Comparison of ENCODE assay signal across 21 cellular contexts in genomic region chr2:153864022-153864421, GRCh38. TPM values are rescaled to one million over a fixed set of nuclear protein-coding genes. Genes with fewer than 3 reads are reported as not detected.
DNase-seq lines count a peak whose midpoint lies in the region; ATAC-seq and TF ChIP-seq lines count a peak whose summit lies in the region.
"Had no signal": no experiment of that assay in that cellular context is flagged by ENCODE, and none has a peak within 500 bp of the region (broad histone marks: within the 10 kb centered on the region; RNA-seq: fewer than 3 reads in every experiment).

No MANE protein-coding gene starts in this region.

- H3K9ac ChIP-seq in SK-N-SH, result no peak overlapping the region

- H3K4me1 Mint-ChIP-seq in nephron progenitor cell, result no peaks in the 10 kb centered on the region
- no peaks in the 10 kb centered on the region for H3K4me1 Mint-ChIP-seq in activated T-helper 1 cell treated with anti-CD3 and anti-CD28 coated beads, Interleukin-12 subunit alpha, Interleukin-12 subunit beta, Interleukin-2, Interleukin-4 antibody, amounts not matched to agents 30 ng/mL and 10 ng/mL and 1 ng/mL, durations not matched to agents 14 hours and 24 hours and 36 hours (ENCODE audit: low read depth)
- H3K4me1 Mint-ChIP-seq: CD8-positive, alpha-beta memory T cell had no signal

- POLR2A ChIA-PET in SK-N-SH (lab: Yijun Ruan, JAX), result no interaction called here
- POLR2A ChIA-PET in HEK293 (lab: Yijun Ruan, JAX), result no interaction called here

- TF ChIP-seq CTCF in SK-N-SH (IDR thresholded peaks at IDR 0.05) (no peak), HEK293 (tag by site-specific recombination; IDR thresholded peaks at IDR 0.05) (no peak), nephron progenitor cell (IDR thresholded peaks at IDR 0.05) (no peak), lower lobe of right lung (IDR thresholded peaks at IDR 0.05) (no peak)

- intact Hi-C loops in activated T-helper 1 cell treated with anti-CD3 and anti-CD28 coated beads, Interleukin-12 subunit alpha, Interleukin-12 subunit beta, Interleukin-2, Interleukin-4 antibody, amounts not matched to agents 30 ng/mL and 10 ng/mL and 1 ng/mL, durations not matched to agents 14 hours and 24 hours and 36 hours (cut with micrococcal nuclease), result no loop called here
- intact Hi-C loops in lower lobe of right lung (cut with DNase I), result no loop called here

- H3K27ac ChIP-seq in SK-N-SH (ENCODE audit: low read depth in 2 of 2, low read length in 1 of 2) (no peak overlapping the region), HEK293 (ENCODE audit: extremely low read depth, low read depth, low read length) (no peak overlapping the region), lower lobe of right lung (no peak overlapping the region)

- H3K9me3 ChIP-seq in SK-N-SH, result no peaks in the 10 kb centered on the region
- no peaks in the 10 kb centered on the region for H3K9me3 ChIP-seq in HEK293 (ENCODE audit: control insufficient read depth, insufficient read depth, low read depth, low read length)
- no peaks in the 10 kb centered on the region for H3K9me3 ChIP-seq in lower lobe of right lung

- H3K4me3 Mint-ChIP-seq in nephron progenitor cell, result no peak overlapping the region
- no peak overlapping the region for H3K4me3 Mint-ChIP-seq in activated T-helper 1 cell treated with anti-CD3 and anti-CD28 coated beads, Interleukin-12 subunit alpha, Interleukin-12 subunit beta, Interleukin-2, Interleukin-4 antibody, amounts not matched to agents 30 ng/mL and 10 ng/mL and 1 ng/mL, durations not matched to agents 14 hours and 24 hours and 36 hours
- H3K4me3 Mint-ChIP-seq: CD8-positive, alpha-beta memory T cell had no signal

- no peak overlapping the region for H3K4me2 ChIP-seq in SK-N-SH

- CTCF ChIA-PET in SK-N-SH (lab: Yijun Ruan, JAX), result no interaction called here
- CTCF ChIA-PET in HEK293 (lab: Yijun Ruan, JAX), result no interaction called here

- peaks cover 6% of the 10 kb centered on the region for H3K9me3 Mint-ChIP-seq in nephron progenitor cell
- peaks cover 4% of the 10 kb centered on the region for H3K9me3 Mint-ChIP-seq in activated T-helper 1 cell treated with anti-CD3 and anti-CD28 coated beads, Interleukin-12 subunit alpha, Interleukin-12 subunit beta, Interleukin-2, Interleukin-4 antibody, amounts not matched to agents 30 ng/mL and 10 ng/mL and 1 ng/mL, durations not matched to agents 14 hours and 24 hours and 36 hours

- H3K27ac Mint-ChIP-seq in nephron progenitor cell, result no peak overlapping the region
- no peak overlapping the region for H3K27ac Mint-ChIP-seq in activated T-helper 1 cell treated with anti-CD3 and anti-CD28 coated beads, Interleukin-12 subunit alpha, Interleukin-12 subunit beta, Interleukin-2, Interleukin-4 antibody, amounts not matched to agents 30 ng/mL and 10 ng/mL and 1 ng/mL, durations not matched to agents 14 hours and 24 hours and 36 hours

- TF ChIP-seq RAD21 in SK-N-SH (IDR thresholded peaks at IDR 0.05; ENCODE audit: low read length), result no peak

- H3K79me2 ChIP-seq in SK-N-SH (ENCODE audit: insufficient read depth), result no peaks in the 10 kb centered on the region

- H2AFZ ChIP-seq in SK-N-SH (ENCODE audit: low read depth), result no peak overlapping the region

- H3K27me3 Mint-ChIP-seq in nephron progenitor cell (ENCODE audit: low read depth, poor library complexity), result peaks cover 3% of the 10 kb centered on the region
- H3K27me3 Mint-ChIP-seq in activated T-helper 1 cell treated with anti-CD3 and anti-CD28 coated beads, Interleukin-12 subunit alpha, Interleukin-12 subunit beta, Interleukin-2, Interleukin-4 antibody, amounts not matched to agents 30 ng/mL and 10 ng/mL and 1 ng/mL, durations not matched to agents 14 hours and 24 hours and 36 hours (ENCODE audit: insufficient read depth), result no peaks in the 10 kb centered on the region
- H3K27me3 Mint-ChIP-seq: CD8-positive, alpha-beta memory T cell had no signal

- H3K4me3 ChIP-seq in SK-N-SH (ENCODE audit: low read depth in 2 of 2, low read length in 1 of 2) (no peak overlapping the region), HEK293 (ENCODE audit: low read depth, low read length) (no peak overlapping the region), lower lobe of right lung (no peak overlapping the region)

- no peak for DNase-seq in SK-N-SH
- DNase-seq in astrocyte of the hippocampus (ENCODE audit: low read depth, low spot score), result peak; percentile 15
- DNase-seq in nephron progenitor cell, result peak; percentile 6
- no peak for DNase-seq in activated T-helper 1 cell treated with anti-CD3 and anti-CD28 coated beads, Interleukin-12 subunit alpha, Interleukin-12 subunit beta, Interleukin-2, Interleukin-4 antibody, amounts not matched to agents 30 ng/mL and 10 ng/mL and 1 ng/mL, durations not matched to agents 14 hours and 24 hours and 36 hours (ENCODE audit: low spot score)
- no peak for DNase-seq in lower lobe of right lung
- no peak for DNase-seq in UCSD-AML1 (lab: John Stamatoyannopoulos, UW; ENCODE audit: unreplicated experiment)
- DNase-seq: C1 segment of cervical spinal cord; CD8-positive, alpha-beta memory T cell; DMS79 treated with DMSO at 0.1 percent for 48 hours; HCEC 1CT; KBM-7; MV-4-11; NCI-H1694 treated with DMSO at 0.1 percent for 48 hours; NCI-H2107; NCI-H510A; NCI-H748 treated with DMSO at 0.1 percent for 48 hours; NK-92 treated with Interleukin-12 subunit alpha and Interleukin-12 subunit beta, amount 100 ng/mL, for 24 hours; RPMI8226; SHP77 treated with DMSO at 0.1 percent for 48 hours had no signal

- no peaks in the 10 kb centered on the region for H3K9me2 ChIP-seq in SK-N-SH

- TF ChIP-seq EP300 in SK-N-SH (IDR thresholded peaks at IDR 0.05; ENCODE audit: borderline replicate concordance in 1 of 2, low read depth in 1 of 2, low read length in 1 of 2), result no peak

- no peaks in the 10 kb centered on the region for H3K27me3 ChIP-seq in SK-N-SH (ENCODE audit: insufficient read depth)
- no peaks in the 10 kb centered on the region for H3K27me3 ChIP-seq in lower lobe of right lung (ENCODE audit: low read depth)

- H3F3A ChIP-seq in SK-N-SH (replicated peaks; ENCODE audit: insufficient read depth), result no peaks in the 10 kb centered on the region

- no peaks in the 10 kb centered on the region for H4K20me1 ChIP-seq in SK-N-SH (ENCODE audit: insufficient read depth)

- ATAC-seq in SK-N-SH treated with all-trans-retinoic acid at 6 μM for 48 hours (no peak), lower lobe of right lung (no peak)

- H3K36me3 Mint-ChIP-seq in nephron progenitor cell (ENCODE audit: low read depth), result no peaks in the 10 kb centered on the region
- H3K36me3 Mint-ChIP-seq in activated T-helper 1 cell treated with anti-CD3 and anti-CD28 coated beads, Interleukin-12 subunit alpha, Interleukin-12 subunit beta, Interleukin-2, Interleukin-4 antibody, amounts not matched to agents 30 ng/mL and 10 ng/mL and 1 ng/mL, durations not matched to agents 14 hours and 24 hours and 36 hours (ENCODE audit: low read depth), result no peaks in the 10 kb centered on the region
- H3K36me3 Mint-ChIP-seq: CD8-positive, alpha-beta memory T cell had no signal

- H3K4me1 ChIP-seq in SK-N-SH (ENCODE audit: control insufficient read depth in 1 of 2, insufficient read depth in 2 of 2, low read depth in 1 of 2, low read length in 1 of 2), result no peaks in the 10 kb centered on the region
- no peaks in the 10 kb centered on the region for H3K4me1 ChIP-seq in HEK293 (ENCODE audit: control insufficient read depth, insufficient read depth, low read length)
- no peaks in the 10 kb centered on the region for H3K4me1 ChIP-seq in lower lobe of right lung

- H3K36me3 ChIP-seq in SK-N-SH (replicated peaks in 1 of 2; ENCODE audit: control insufficient read depth in 1 of 2, insufficient read depth in 2 of 2, low read length in 1 of 2) (no peaks in the 10 kb centered on the region), HEK293 (ENCODE audit: control insufficient read depth in 2 of 2, insufficient read depth in 1 of 2, low read length in 2 of 2) (no peaks in the 10 kb centered on the region), lower lobe of right lung (no peaks in the 10 kb centered on the region)

- 23% methylated on average over 2 of the region's 2 CpGs for WGBS in SK-N-SH (ENCODE audit: low lambda C conversion rate)

TF ChIP-seq in SK-N-SH, 30 proteins besides CTCF, POLR2A, EP300 and RAD21 (continues in another document):
- TF ChIP-seq MXI1 (IDR thresholded peaks at IDR 0.05; ENCODE audit: low read depth, low read length) (no peak), USF1 (IDR thresholded peaks at IDR 0.05; ENCODE audit: borderline replicate concordance, low read depth) (no peak)

TF ChIP-seq in HEK293, 187 proteins besides CTCF, POLR2A, EP300 and RAD21 (continues in another document):
- TF ChIP-seq, protein P1, sequence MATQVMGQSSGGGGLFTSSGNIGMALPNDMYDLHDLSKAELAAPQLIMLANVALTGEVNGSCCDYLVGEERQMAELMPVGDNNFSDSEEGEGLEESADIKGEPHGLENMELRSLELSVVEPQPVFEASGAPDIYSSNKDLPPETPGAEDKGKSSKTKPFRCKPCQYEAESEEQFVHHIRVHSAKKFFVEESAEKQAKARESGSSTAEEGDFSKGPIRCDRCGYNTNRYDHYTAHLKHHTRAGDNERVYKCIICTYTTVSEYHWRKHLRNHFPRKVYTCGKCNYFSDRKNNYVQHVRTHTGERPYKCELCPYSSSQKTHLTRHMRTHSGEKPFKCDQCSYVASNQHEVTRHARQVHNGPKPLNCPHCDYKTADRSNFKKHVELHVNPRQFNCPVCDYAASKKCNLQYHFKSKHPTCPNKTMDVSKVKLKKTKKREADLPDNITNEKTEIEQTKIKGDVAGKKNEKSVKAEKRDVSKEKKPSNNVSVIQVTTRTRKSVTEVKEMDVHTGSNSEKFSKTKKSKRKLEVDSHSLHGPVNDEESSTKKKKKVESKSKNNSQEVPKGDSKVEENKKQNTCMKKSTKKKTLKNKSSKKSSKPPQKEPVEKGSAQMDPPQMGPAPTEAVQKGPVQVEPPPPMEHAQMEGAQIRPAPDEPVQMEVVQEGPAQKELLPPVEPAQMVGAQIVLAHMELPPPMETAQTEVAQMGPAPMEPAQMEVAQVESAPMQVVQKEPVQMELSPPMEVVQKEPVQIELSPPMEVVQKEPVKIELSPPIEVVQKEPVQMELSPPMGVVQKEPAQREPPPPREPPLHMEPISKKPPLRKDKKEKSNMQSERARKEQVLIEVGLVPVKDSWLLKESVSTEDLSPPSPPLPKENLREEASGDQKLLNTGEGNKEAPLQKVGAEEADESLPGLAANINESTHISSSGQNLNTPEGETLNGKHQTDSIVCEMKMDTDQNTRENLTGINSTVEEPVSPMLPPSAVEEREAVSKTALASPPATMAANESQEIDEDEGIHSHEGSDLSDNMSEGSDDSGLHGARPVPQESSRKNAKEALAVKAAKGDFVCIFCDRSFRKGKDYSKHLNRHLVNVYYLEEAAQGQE (tag by site-specific recombination; IDR thresholded peaks at IDR 0.05), result peak; percentile 87
- no peak for TF ChIP-seq ZNF843 (tag by site-specific recombination; IDR thresholded peaks at IDR 0.05)

RNA-seq across cellular contexts. Expression of gene GALNT13, which starts 7.7 kb away (rescaled TPM):
- 0.33 and 0.86 TPM in 2 replicates for polyA plus RNA-seq in SK-N-SH (2012; rRNA removed)
- 1.6 and 1.8 TPM in 2 replicates for polyA plus RNA-seq in SK-N-SH (2012; cell fraction: cytosol; rRNA removed)
- polyA plus RNA-seq in SK-N-SH (2012; cell fraction: nucleus; rRNA removed), result 0.26 and 0.32 TPM in 2 replicates
- total RNA-seq in activated T-helper 1 cell treated with anti-CD3 and anti-CD28 coated beads, Interleukin-12 subunit alpha, Interleukin-12 subunit beta, Interleukin-2, Interleukin-4 antibody, amounts not matched to agents 30 ng/mL and 10 ng/mL and 1 ng/mL, durations not matched to agents 14 hours and 24 hours and 36 hours, result not detected in 2 replicates
- total RNA-seq in lower lobe of right lung, result 2.4 TPM
- total RNA-seq: CD8-positive, alpha-beta memory T cell had no signal
- polyA plus RNA-seq: CD8-positive, alpha-beta memory T cell had no signal

Comparison
In these comparisons a context has a peak if more than half of its experiments do, and no peak if none do; other contexts are left out.
1. DNase-seq: peak in astrocyte of the hippocampus (single experiment) and nephron progenitor cell (single experiment); none in SK-N-SH (single experiment), activated T-helper 1 cell treated with anti-CD3 and anti-CD28 coated beads, Interleukin-12 subunit alpha, Interleukin-12 subunit beta, Interleukin-2, Interleukin-4 antibody, amounts not matched to agents 30 ng/mL and 10 ng/mL and 1 ng/mL, durations not matched to agents 14 hours and 24 hours and 36 hours (single experiment), lower lobe of right lung (single experiment) and UCSD-AML1 (single experiment).